10 cellular contexts compared by ENCODE assay signal in the genomic region with DNA sequence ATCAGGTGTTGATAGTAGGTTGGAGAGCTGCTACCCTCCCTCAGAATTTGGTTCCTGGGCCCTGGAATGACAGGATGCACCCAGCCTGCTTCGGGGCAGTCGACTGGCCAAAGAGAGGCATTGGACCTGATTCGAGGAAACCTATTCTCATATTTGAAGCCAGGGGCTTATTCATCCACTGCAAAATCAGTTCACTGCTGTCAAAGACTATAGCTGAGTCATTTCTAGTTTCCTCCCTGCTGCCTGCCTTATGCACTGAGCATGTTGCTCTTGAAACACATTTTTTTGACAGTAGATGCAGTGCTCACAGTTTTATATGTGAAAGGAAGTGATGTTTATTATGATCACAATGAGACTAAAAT.
DNase-seq lines count a peak whose midpoint lies in the region; ATAC-seq lines count a peak whose summit lies in the region.
"Had no signal": no experiment of that assay in that cellular context is flagged by ENCODE, and none has a peak within 500 bp of the region (broad histone marks: within the 10 kb centered on the region; RNA-seq: fewer than 3 reads in every experiment).

No MANE protein-coding gene starts in this region.

- H3K27ac Mint-ChIP-seq in activated CD8-positive, alpha-beta memory T cell treated with anti-CD3 and anti-CD28 coated beads, Interleukin-2, amount 10 ng/mL, durations not matched to agents 7 days and 5 days, result no peak overlapping the region

- DNase-seq in activated CD8-positive, alpha-beta memory T cell treated with anti-CD3 and anti-CD28 coated beads, Interleukin-2, amount 10 ng/mL, durations not matched to agents 7 days and 5 days, result peak; percentile 59
- DNase-seq in activated CD8-positive, alpha-beta memory T cell treated with anti-CD3 and anti-CD28 coated beads, Interleukin-2, amount 50 U/mL, for 48 hours, result no peak
- DNase-seq in adipocyte (ENCODE audit: low read depth), result peak; percentile 40
- peak; percentile 17 for DNase-seq in pulmonary artery endothelial cell (ENCODE audit: low read depth, low spot score)
- DNase-seq in sciatic nerve (ENCODE audit: low spot score), result no peak
- no peak for DNase-seq in DMS114 treated with DMSO at 0.1 percent for 48 hours (lab: John Stamatoyannopoulos, UW; ENCODE audit: unreplicated experiment)
- DNase-seq: left lung, sigmoid colon had no signal

- no peak overlapping the region for H3K4me3 Mint-ChIP-seq in activated CD8-positive, alpha-beta memory T cell treated with anti-CD3 and anti-CD28 coated beads, Interleukin-2, amount 10 ng/mL, durations not matched to agents 7 days and 5 days

- H3K9ac ChIP-seq in adipocyte (ENCODE audit: low read length), result no peak overlapping the region

- H3K4me3 ChIP-seq in adipocyte (ENCODE audit: low read length), result no peak overlapping the region
- H3K4me3 ChIP-seq: left lung, sigmoid colon had no signal

- H3K27me3 Mint-ChIP-seq in activated CD8-positive, alpha-beta memory T cell treated with anti-CD3 and anti-CD28 coated beads, Interleukin-2, amount 10 ng/mL, durations not matched to agents 7 days and 5 days, result peaks cover 22% of the 10 kb centered on the region

- H3K9me3 ChIP-seq in adipocyte (ENCODE audit: control insufficient read depth, low read length), result no peaks in the 10 kb centered on the region
- H3K9me3 ChIP-seq: left lung, sigmoid colon had no signal

- H3K4me1 ChIP-seq in adipocyte (ENCODE audit: control insufficient read depth, insufficient read depth, low read length), result peaks cover 11% of the 10 kb centered on the region
- H3K4me1 ChIP-seq: left lung, sigmoid colon had no signal

- H3K4me1 Mint-ChIP-seq in activated CD8-positive, alpha-beta memory T cell treated with anti-CD3 and anti-CD28 coated beads, Interleukin-2, amount 10 ng/mL, durations not matched to agents 7 days and 5 days, result peaks cover 15% of the 10 kb centered on the region

- H3K36me3 ChIP-seq in adipocyte (ENCODE audit: control insufficient read depth, insufficient read depth, low read length, severe bottlenecking), result no peaks in the 10 kb centered on the region
- H3K36me3 ChIP-seq: left lung, sigmoid colon had no signal

- intact Hi-C loops in sciatic nerve (cut with DNase I), result loop anchor here (10.0 kb wide), 1 partner anchor 823 kb away; no protein-coding TSS in a partner anchor

- CTCF ChIA-PET in activated CD8-positive, alpha-beta memory T cell treated with anti-CD3 and anti-CD28 coated beads, Interleukin-2, amount 10 ng/mL, durations not matched to agents 7 days and 5 days (lab: Charles Lee), result interaction anchor here (0.9 to 1.5 kb wide), 4 partner anchors 10 to 611 kb away, joined by 3 to 4 read pairs (median 4); no protein-coding TSS in a partner anchor

- H3K36me3 Mint-ChIP-seq in activated CD8-positive, alpha-beta memory T cell treated with anti-CD3 and anti-CD28 coated beads, Interleukin-2, amount 10 ng/mL, durations not matched to agents 7 days and 5 days, result no peaks in the 10 kb centered on the region

- H3K27me3 ChIP-seq in adipocyte (replicated peaks; ENCODE audit: control insufficient read depth, insufficient read depth, low read length), result no peaks in the 10 kb centered on the region
- H3K27me3 ChIP-seq: left lung had no signal

- no peaks in the 10 kb centered on the region for H3K9me3 Mint-ChIP-seq in activated CD8-positive, alpha-beta memory T cell treated with anti-CD3 and anti-CD28 coated beads, Interleukin-2, amount 10 ng/mL, durations not matched to agents 7 days and 5 days (ENCODE audit: low read depth)

- ATAC-seq in activated CD8-positive, alpha-beta memory T cell treated with anti-CD3 and anti-CD28 coated beads, Interleukin-2, amount 10 ng/mL, durations not matched to agents 7 days and 5 days, result peak; percentile 98
- ATAC-seq in HG03060 (IDR thresholded peaks at IDR 0.05; ENCODE audit: low read depth, unreplicated experiment) (peak; percentile 52), GM21786 (IDR thresholded peaks at IDR 0.05; ENCODE audit: unreplicated experiment) (no peak), sciatic nerve (no peak)
- ATAC-seq: left lung had no signal

Comparison
In these comparisons a context has a peak if more than half of its experiments do, and no peak if none do; other contexts are left out.
1. DNase-seq: peak in activated CD8-positive, alpha-beta memory T cell treated with anti-CD3 and anti-CD28 coated beads, Interleukin-2, amount 10 ng/mL, durations not matched to agents 7 days and 5 days (single experiment), adipocyte (single experiment) and pulmonary artery endothelial cell (single experiment); none in activated CD8-positive, alpha-beta memory T cell treated with anti-CD3 and anti-CD28 coated beads, Interleukin-2, amount 50 U/mL, for 48 hours (single experiment), sciatic nerve (single experiment) and DMS114 treated with DMSO at 0.1 percent for 48 hours (single experiment).
2. ATAC-seq: peak in activated CD8-positive, alpha-beta memory T cell treated with anti-CD3 and anti-CD28 coated beads, Interleukin-2, amount 10 ng/mL, durations not matched to agents 7 days and 5 days (single experiment) and HG03060 (single experiment); none in GM21786 (single experiment) and sciatic nerve (single experiment).